In the genomic region with DNA sequence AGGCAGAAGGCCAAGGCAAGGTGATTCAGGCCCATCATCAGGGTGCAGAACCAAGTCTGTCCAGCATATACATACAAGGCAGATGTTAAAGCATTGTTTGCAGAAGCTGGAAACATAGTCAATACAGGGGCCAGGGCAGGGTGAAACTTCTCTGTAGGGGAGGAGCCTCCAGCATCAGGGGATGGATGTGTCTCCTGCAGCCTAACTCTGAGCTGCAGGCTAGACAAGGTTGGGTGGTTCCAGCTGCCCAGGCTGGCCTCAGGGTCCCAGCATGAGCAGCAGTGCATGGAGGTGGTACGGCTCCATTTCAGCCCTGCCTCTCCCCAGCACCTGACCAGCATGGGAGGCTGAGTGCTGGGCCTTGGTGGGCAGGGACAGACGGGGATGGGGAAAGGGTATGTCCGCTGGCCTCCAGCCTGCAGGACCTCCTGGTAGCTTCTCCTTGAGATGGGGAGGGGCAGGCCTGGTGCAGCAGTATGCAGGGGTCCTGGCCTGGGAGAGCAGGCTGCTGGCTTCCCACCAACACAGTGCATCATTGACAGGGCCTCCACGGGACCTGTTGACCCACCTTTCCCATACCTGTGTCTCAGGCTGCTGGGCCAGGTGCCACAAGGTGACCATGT, we compare ENCODE assay signal across 1 cellular context.
TF ChIP-seq lines count a peak whose summit lies in the region.

No MANE protein-coding gene starts in this region.

TF ChIP-seq in H1, 55 proteins besides CTCF, POLR2A, EP300 and RAD21:
- TF ChIP-seq ZNF274 (IDR thresholded peaks at IDR 0.05; ENCODE audit: borderline replicate concordance, extremely low read depth, low read length) (no peak), NRF1 (IDR thresholded peaks at IDR 0.05; ENCODE audit: low read depth, low read length) (no peak), MAFK (IDR thresholded peaks at IDR 0.05; ENCODE audit: low read depth, low read length) (no peak), EZH2 (IDR thresholded peaks at IDR 0.05; ENCODE audit: low read depth, low read length, severe bottlenecking) (no peak), MAX (IDR thresholded peaks at IDR 0.05) (no peak), CBX5 (IDR thresholded peaks at IDR 0.05; ENCODE audit: low read depth, low read length) (no peak), SP1 (IDR thresholded peaks at IDR 0.05; ENCODE audit: low read depth, low read length) (no peak), SIX5 (IDR thresholded peaks at IDR 0.05; ENCODE audit: low read depth, low read length) (no peak), BRCA1 (IDR thresholded peaks at IDR 0.05; ENCODE audit: low read depth, low read length) (no peak), YY1 (IDR thresholded peaks at IDR 0.05; ENCODE audit: low read depth, low read length) (no peak)
